16 cellular contexts compared by ENCODE assay signal in genomic region chr3:37701729-37702128, GRCh38.
DNase-seq lines count a peak whose midpoint lies in the region; ATAC-seq, FAIRE-seq and TF ChIP-seq lines count a peak whose summit lies in the region.
"Had no signal": no experiment of that assay in that cellular context is flagged by ENCODE, and none has a peak within 500 bp of the region (broad histone marks: within the 10 kb centered on the region; RNA-seq: fewer than 3 reads in every experiment).

No MANE protein-coding gene starts in this region.

- H3K4me3 ChIP-seq in WERI-Rb-1 (ENCODE audit: low read depth, low read length) = no peak overlapping the region
- H3K4me3 ChIP-seq: BLaER1, K562 had no signal

- no peaks in the 10 kb centered on the region for H3K36me3 Mint-ChIP-seq in stimulated activated effector memory CD8-positive, alpha-beta T cell treated with anti-CD3 and anti-CD28 coated beads, Interleukin-12 subunit alpha, Interleukin-12 subunit beta, amount 100 ng/mL, for 72 hours
- no peaks in the 10 kb centered on the region for H3K36me3 Mint-ChIP-seq in HFFc6 (ENCODE audit: low read depth)
- H3K36me3 Mint-ChIP-seq: CD4-positive, alpha-beta memory T cell had no signal

- no peak overlapping the region for H3K27ac Mint-ChIP-seq in stimulated activated effector memory CD8-positive, alpha-beta T cell treated with anti-CD3 and anti-CD28 coated beads, Interleukin-12 subunit alpha, Interleukin-12 subunit beta, amount 100 ng/mL, for 72 hours
- H3K27ac Mint-ChIP-seq in HFFc6 = no peak overlapping the region
- H3K27ac Mint-ChIP-seq: CD4-positive, alpha-beta memory T cell had no signal

- no peaks in the 10 kb centered on the region for H3K27me3 ChIP-seq in WERI-Rb-1 (ENCODE audit: insufficient read depth, low read depth, severe bottlenecking)
- H3K27me3 ChIP-seq: BLaER1 had no signal

- ATAC-seq in stimulated activated effector memory CD8-positive, alpha-beta T cell treated with anti-CD3 and anti-CD28 coated beads, Interleukin-12 subunit alpha, Interleukin-12 subunit beta, amount 100 ng/mL, for 72 hours = peak; percentile 8
- ATAC-seq: K562 had no signal

- H3K9me3 Mint-ChIP-seq in stimulated activated effector memory CD8-positive, alpha-beta T cell treated with anti-CD3 and anti-CD28 coated beads, Interleukin-12 subunit alpha, Interleukin-12 subunit beta, amount 100 ng/mL, for 72 hours = no peaks in the 10 kb centered on the region
- no peaks in the 10 kb centered on the region for H3K9me3 Mint-ChIP-seq in HFFc6
- H3K9me3 Mint-ChIP-seq: CD4-positive, alpha-beta memory T cell had no signal

- H3K36me3 ChIP-seq in WERI-Rb-1 = no peaks in the 10 kb centered on the region
- H3K36me3 ChIP-seq: BLaER1 had no signal

- peak overlapping the region; percentile 87 for H3K27ac ChIP-seq in WERI-Rb-1
- H3K27ac ChIP-seq: BLaER1 had no signal

- H3K4me1 Mint-ChIP-seq in stimulated activated effector memory CD8-positive, alpha-beta T cell treated with anti-CD3 and anti-CD28 coated beads, Interleukin-12 subunit alpha, Interleukin-12 subunit beta, amount 100 ng/mL, for 72 hours = no peaks in the 10 kb centered on the region
- H3K4me1 Mint-ChIP-seq in HFFc6 (ENCODE audit: low read depth) = no peaks in the 10 kb centered on the region
- H3K4me1 Mint-ChIP-seq: CD4-positive, alpha-beta memory T cell had no signal

- DNase-seq in NCI-H2171 treated with DMSO at 0.1 percent for 48 hours (lab: John Stamatoyannopoulos, UW) = peak; percentile 22
- no peak for DNase-seq in NCI-H2171 (lab: John Stamatoyannopoulos, UW)
- DNase-seq in DMS 273 treated with DMSO at 0.1 percent for 48 hours (lab: John Stamatoyannopoulos, UW) = peak; percentile 0
- DNase-seq in WERI-Rb-1 = peak; percentile 80
- no peak for DNase-seq in stimulated activated effector memory CD8-positive, alpha-beta T cell treated with anti-CD3 and anti-CD28 coated beads, Interleukin-12 subunit alpha, Interleukin-12 subunit beta, amount 100 ng/mL, for 72 hours (ENCODE audit: low spot score in 2 of 2)
- no peak for DNase-seq in GM19239 (ENCODE audit: insufficient read length, low spot score)
- no peak for DNase-seq in HFFc6
- DNase-seq: CD4-positive, alpha-beta memory T cell; DMS53; NCI-H1092 treated with DMSO at 0.1 percent for 48 hours; NCI-H69; OCI-M1; SHP77 treated with DMSO at 0.1 percent for 48 hours had no signal

- H3K27me3 Mint-ChIP-seq in HFFc6 (ENCODE audit: insufficient read depth) = peaks cover 9% of the 10 kb centered on the region

- FAIRE-seq in GM19239 (lab: Jason Lieb, UNC) = no peak
- FAIRE-seq: H54, K562 had no signal

- no peak overlapping the region for H3K4me3 Mint-ChIP-seq in stimulated activated effector memory CD8-positive, alpha-beta T cell treated with anti-CD3 and anti-CD28 coated beads, Interleukin-12 subunit alpha, Interleukin-12 subunit beta, amount 100 ng/mL, for 72 hours
- no peak overlapping the region for H3K4me3 Mint-ChIP-seq in HFFc6
- H3K4me3 Mint-ChIP-seq: CD4-positive, alpha-beta memory T cell had no signal

- TF ChIP-seq CTCF in WERI-Rb-1 (IDR thresholded peaks at IDR 0.05; ENCODE audit: low read depth, low read length) (no peak), HFFc6 (IDR thresholded peaks at IDR 0.05) (no peak)

- no peaks in the 10 kb centered on the region for H3K9me3 ChIP-seq in WERI-Rb-1 (ENCODE audit: severe bottlenecking)
- H3K9me3 ChIP-seq: BLaER1 had no signal

Comparison
In these comparisons a context has a peak if more than half of its experiments do, and no peak if none do; other contexts are left out.
1. DNase-seq: peak in NCI-H2171 treated with DMSO at 0.1 percent for 48 hours (single experiment), DMS 273 treated with DMSO at 0.1 percent for 48 hours (single experiment) and WERI-Rb-1 (single experiment); none in NCI-H2171 (single experiment), stimulated activated effector memory CD8-positive, alpha-beta T cell treated with anti-CD3 and anti-CD28 coated beads, Interleukin-12 subunit alpha, Interleukin-12 subunit beta, amount 100 ng/mL, for 72 hours (0 of 2), GM19239 (single experiment) and HFFc6 (single experiment).